In genomic region chr4:105709081-105709450, GRCh38 we compare ENCODE assay signal across 8 cellular contexts. TPM values are rescaled to one million over a fixed set of nuclear protein-coding genes. Genes with fewer than 3 reads are reported as not detected.
DNase-seq lines count a peak whose midpoint lies in the region; ATAC-seq and TF ChIP-seq lines count a peak whose summit lies in the region.

No MANE protein-coding gene starts in this region.

- TF ChIP-seq CTCF in GM06990 (IDR thresholded peaks at IDR 0.05; ENCODE audit: insufficient read depth, low read length, poor library complexity, severe bottlenecking) (no peak), body of pancreas (IDR thresholded peaks at IDR 0.05) (no peak)

- no peaks in the 10 kb centered on the region for H3K27me3 ChIP-seq in ACC112 (ENCODE audit: insufficient read depth, low read length)
- H3K27me3 ChIP-seq in GM06990 (replicated peaks; ENCODE audit: control insufficient read depth, insufficient read depth, low read length) = no peaks in the 10 kb centered on the region
- H3K27me3 ChIP-seq in body of pancreas = no peaks in the 10 kb centered on the region
- H3K27me3 ChIP-seq in stomach smooth muscle (ENCODE audit: control insufficient read depth in 1 of 2, insufficient read depth in 2 of 2, low read length in 2 of 2) = no peaks in the 10 kb centered on the region

- DNase-seq in GM06990 (ENCODE audit: extremely low read depth, insufficient read length) (no peak), MV-4-11 (lab: John Stamatoyannopoulos, UW) (peak; percentile 18), body of pancreas (peak in 3 of 4 donors; percentile 14 to 35 (median 22)), kidney glomerular epithelial cell (lab: John Stamatoyannopoulos, UW) (peak; percentile 41), NCI-H2081 treated with DMSO at 0.1 percent for 48 hours (lab: John Stamatoyannopoulos, UW) (no peak)

- peak overlapping the region; percentile 89 to 95 for H3K9ac ChIP-seq in stomach smooth muscle (ENCODE audit: low read length in 2 of 2)

- H3K36me3 ChIP-seq in ACC112 (ENCODE audit: insufficient read depth, low read length) = 0 out of 2 replicates have a peak, but pooled peaks cover 2% of the 10 kb centered on the region
- no peaks in the 10 kb centered on the region for H3K36me3 ChIP-seq in GM06990 (ENCODE audit: control insufficient read depth, insufficient read depth, low read length)
- H3K36me3 ChIP-seq in body of pancreas (replicated peaks in 1 of 2; ENCODE audit: insufficient read depth in 1 of 2, low read depth in 2 of 2) = no peaks in the 10 kb centered on the region
- no peaks in the 10 kb centered on the region for H3K36me3 ChIP-seq in stomach smooth muscle (ENCODE audit: control insufficient read depth in 2 of 2, insufficient read depth in 2 of 2, low read length in 2 of 2)

- no peak for TF ChIP-seq POLR2A in body of pancreas (IDR thresholded peaks at IDR 0.05)

- intact Hi-C loops in body of pancreas (cut with DNase I) = no loop called here

- peak overlapping the region; percentile 73 for H3K27ac ChIP-seq in ACC112 (ENCODE audit: low read depth, low read length)
- H3K27ac ChIP-seq in body of pancreas = peak overlapping the region; percentile 74 to 91 (median 89)
- peak overlapping the region; percentile 56 for H3K27ac ChIP-seq in stomach smooth muscle (ENCODE audit: low read length)

- ATAC-seq in HG02610 (IDR thresholded peaks at IDR 0.05; ENCODE audit: unreplicated experiment) (peak; percentile 41), body of pancreas (peak; percentile 38)

- peak overlapping the region; percentile 87 for H2AFZ ChIP-seq in ACC112 (ENCODE audit: low read length, unreplicated experiment)

- H3K4me3 ChIP-seq in ACC112 (ENCODE audit: low read depth, low read length) (peak overlapping the region; percentile 97), GM06990 (replicated peaks; ENCODE audit: low read depth, low read length) (peak overlapping the region; percentile 85), body of pancreas (peak overlapping the region; percentile 70 to 91), stomach smooth muscle (ENCODE audit: low read length in 2 of 2) (peak overlapping the region; percentile 94 to 99)

- H3K79me2 ChIP-seq in ACC112 (ENCODE audit: control insufficient read depth, insufficient read depth, low read length, unreplicated experiment) = peaks cover 83% of the 10 kb centered on the region

- 0% methylated on average over 11 of the region's 11 CpGs for WGBS in body of pancreas, 2 donors

- H3K4me1 ChIP-seq in ACC112 (ENCODE audit: control insufficient read depth, insufficient read depth, low read length, unreplicated experiment) = peaks cover 46% of the 10 kb centered on the region
- H3K4me1 ChIP-seq in body of pancreas = peaks cover 34% of the 10 kb centered on the region
- peaks cover 7% of the 10 kb centered on the region for H3K4me1 ChIP-seq in stomach smooth muscle (ENCODE audit: control insufficient read depth, insufficient read depth, low read length)

- no peaks in the 10 kb centered on the region for H3K9me3 ChIP-seq in body of pancreas
- no peaks in the 10 kb centered on the region for H3K9me3 ChIP-seq in stomach smooth muscle (ENCODE audit: control insufficient read depth in 2 of 2, low read length in 2 of 2)

RNA-seq across cellular contexts. Expression of gene GSTCD, which starts 0.5 kb away (rescaled TPM):
- total RNA-seq in body of pancreas = 1 to 10 TPM; 3.9 to 5.9 TPM

RNA-seq across cellular contexts. Expression of gene INTS12, which starts 0.6 kb away (rescaled TPM):
- total RNA-seq in body of pancreas = 10 to 100 TPM in 1 of 2 donors, 1 to 10 TPM in 1; 9.3 to 10.2 TPM

Comparison
In these comparisons a context has a peak if more than half of its experiments do, and no peak if none do; other contexts are left out.
1. DNase-seq: peak in MV-4-11 (single experiment), body of pancreas (3 of 4) and kidney glomerular epithelial cell (single experiment); none in GM06990 (single experiment) and NCI-H2081 treated with DMSO at 0.1 percent for 48 hours (single experiment).
2. Peak in every context shown above with its lines, with median percentiles within 50 percentile points of each other: H3K27ac ChIP-seq and H3K4me3 ChIP-seq.